ENCODE assay signal across 23 cellular contexts in genomic region chr11:86126862-86127261, GRCh38.
"Had no signal": no experiment of that assay in that cellular context is flagged by ENCODE, and none has a peak within 500 bp of the region (broad histone marks: within the 10 kb centered on the region; RNA-seq: fewer than 3 reads in every experiment).

No MANE protein-coding gene starts in this region.

- H3K27me3 Mint-ChIP-seq: progenitor cell of endocrine pancreas; stimulated activated memory B cell treated with anti-CD40 and anti-IgM and Interleukin-4, amounts not matched to agents 10 μg/mL and 1 μg/mL and 100 μg/mL, for 72 hours had no signal

- H3K27ac ChIP-seq: epithelial cell of prostate, gastrocnemius medialis, lower lobe of right lung, pancreas, testis, tibial nerve, upper lobe of left lung had no signal

- H3K36me3 Mint-ChIP-seq: naive thymus-derived CD8-positive, alpha-beta T cell; stimulated activated memory B cell treated with anti-CD40 and anti-IgM and Interleukin-4, amounts not matched to agents 10 μg/mL and 1 μg/mL and 100 μg/mL, for 72 hours had no signal

- H3K9me3 ChIP-seq: gastrocnemius medialis, lower lobe of right lung, pancreas, testis, tibial nerve, upper lobe of left lung had no signal

- H3K4me3 ChIP-seq: gastrocnemius medialis, lower lobe of right lung, pancreas, testis, tibial nerve, upper lobe of left lung had no signal

- H3K36me3 ChIP-seq: gastrocnemius medialis, lower lobe of right lung, pancreas, tibial nerve, upper lobe of left lung had no signal

- DNase-seq: effector CD8-positive, alpha-beta T cell; endodermal cell; foreskin fibroblast; gastrocnemius medialis; head of caudate nucleus; left ventricle myocardium superior; lower lobe of right lung; naive thymus-derived CD8-positive, alpha-beta T cell; nephron progenitor cell; occipital lobe; pancreas; stimulated activated CD4-positive, alpha-beta T cell treated with anti-CD3 and anti-CD28 coated beads, Interleukin-2, amount 100 ng/mL, for 24 hours; stimulated activated CD4-positive, alpha-beta T cell treated with anti-CD3 and anti-CD28 coated beads, Interleukin-4, amount 100 ng/mL, for 4 hours; stimulated activated naive CD8-positive, alpha-beta T cell treated with anti-CD3 and anti-CD28 coated beads, Interleukin-15, Interleukin-2, amounts not matched to agents 100 U/mL and 50 U/mL, for 24 hours; substantia nigra; testis; upper lobe of left lung had no signal

- H3K4me1 ChIP-seq: gastrocnemius medialis, lower lobe of right lung, pancreas, testis, upper lobe of left lung had no signal

- H3K9me3 Mint-ChIP-seq: endodermal cell; naive thymus-derived CD8-positive, alpha-beta T cell; nephron progenitor cell; stimulated activated memory B cell treated with anti-CD40 and anti-IgM and Interleukin-4, amounts not matched to agents 10 μg/mL and 1 μg/mL and 100 μg/mL, for 72 hours had no signal

- H3K4me1 Mint-ChIP-seq: naive thymus-derived CD8-positive, alpha-beta T cell; nephron progenitor cell had no signal

- ATAC-seq: esophagus mucosa; gastrocnemius medialis; left ventricle myocardium superior; lower lobe of right lung; naive thymus-derived CD8-positive, alpha-beta T cell; pancreas; sciatic nerve; stimulated activated memory B cell treated with anti-CD40 and anti-IgM and Interleukin-4, amounts not matched to agents 10 μg/mL and 1 μg/mL and 100 μg/mL, for 72 hours; stimulated activated naive CD8-positive, alpha-beta T cell treated with anti-CD3 and anti-CD28 coated beads, Interleukin-15, Interleukin-2, amounts not matched to agents 100 U/mL and 50 U/mL, for 24 hours had no signal

- H3K27me3 ChIP-seq: gastrocnemius medialis, pancreas, testis, tibial nerve, upper lobe of left lung had no signal

- H3K4me3 Mint-ChIP-seq: endodermal cell; naive thymus-derived CD8-positive, alpha-beta T cell; nephron progenitor cell; stimulated activated memory B cell treated with anti-CD40 and anti-IgM and Interleukin-4, amounts not matched to agents 10 μg/mL and 1 μg/mL and 100 μg/mL, for 72 hours had no signal

- H3K27ac Mint-ChIP-seq: endodermal cell; naive thymus-derived CD8-positive, alpha-beta T cell; nephron progenitor cell; progenitor cell of endocrine pancreas; stimulated activated memory B cell treated with anti-CD40 and anti-IgM and Interleukin-4, amounts not matched to agents 10 μg/mL and 1 μg/mL and 100 μg/mL, for 72 hours had no signal
